Comparison of ENCODE assay signal across 21 cellular contexts in the genomic region with DNA sequence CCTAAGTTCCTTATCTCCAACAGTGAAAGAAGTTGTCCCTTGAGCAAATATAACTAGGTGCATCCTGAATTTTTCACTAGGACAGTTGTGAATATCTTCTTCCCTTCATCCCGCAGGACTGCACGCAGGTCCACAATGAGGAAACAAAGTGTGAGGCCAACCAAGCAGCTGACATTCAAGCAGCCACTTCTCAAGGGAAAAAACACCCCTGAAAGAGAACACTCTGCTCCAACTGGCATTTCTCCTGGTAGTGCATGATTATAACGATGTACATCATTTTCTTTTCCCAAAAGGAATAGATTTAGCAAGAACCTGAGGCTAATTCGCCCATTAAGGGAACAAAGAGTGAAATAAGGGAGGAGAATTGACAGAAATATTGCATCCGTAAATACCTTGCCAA.
"Had no signal": no experiment of that assay in that cellular context is flagged by ENCODE, and none has a peak within 500 bp of the region (broad histone marks: within the 10 kb centered on the region; RNA-seq: fewer than 3 reads in every experiment).

No MANE protein-coding gene starts in this region.

- H3K4me3 ChIP-seq: SJSA1, SK-N-MC had no signal

- DNase-seq: KBM-7, MV-4-11, NCI-H1048, NCI-H1105, NCI-H1417, NCI-H1436 treated with DMSO at 0.1 percent for 48 hours, NCI-H1694, NCI-H187 treated with DMSO at 0.1 percent for 48 hours, NCI-H2029 treated with DMSO at 0.1 percent for 48 hours, NCI-H2171, NCI-H226, NCI-H446, NCI-H510A, NCI-H524 treated with DMSO at 0.1 percent for 48 hours, NCI-H69, NCI-H82, Right ventricle myocardium superior, RPMI8226, SIG-M5 had no signal

- H3K27ac ChIP-seq: SJSA1, SK-N-MC had no signal

- H3K4me1 ChIP-seq: SJSA1 had no signal

- H3K36me3 ChIP-seq: SJSA1 had no signal

- H3K9me3 ChIP-seq: SJSA1 had no signal
